In genomic region chr11:118914178-118914918, GRCh38 we compare ENCODE assay signal across 8 cellular contexts. TPM values are rescaled to one million over a fixed set of nuclear protein-coding genes. Genes with fewer than 3 reads are reported as not detected.
A peak's percentile ranks its signal among the peaks of the same experiment; 100 is the strongest.
DNase-seq lines count a peak whose midpoint lies in the region; ATAC-seq and TF ChIP-seq lines count a peak whose summit lies in the region.

No MANE protein-coding gene starts in this region.

- peak overlapping the region; percentile 67 for H3K4me2 ChIP-seq in mammary epithelial cell (ENCODE audit: insufficient read depth, low read depth, low read length)

- H4K20me1 ChIP-seq in mammary epithelial cell (ENCODE audit: insufficient read depth, low read length) = no peaks in the 10 kb centered on the region

- in situ Hi-C loops in mammary epithelial cell (cut with MboI; ENCODE audit: low sequenced_read_pairs in 2 of 2) = no loop called here

- TF ChIP-seq POLR2A in tibial nerve (IDR thresholded peaks at IDR 0.05) = no peak

- H3K27me3 ChIP-seq in mammary epithelial cell (ENCODE audit: insufficient read depth, low read length) (no peaks in the 10 kb centered on the region), mucosa of rectum (ENCODE audit: control insufficient read depth in 2 of 2, insufficient read depth in 2 of 2, low read length in 2 of 2) (no peaks in the 10 kb centered on the region), tibial nerve (no peaks in the 10 kb centered on the region)

- H3K4me1 ChIP-seq in HEK293 (ENCODE audit: control insufficient read depth, insufficient read depth, low read length) = peaks cover 17% of the 10 kb centered on the region
- peaks cover 95% of the 10 kb centered on the region for H3K4me1 ChIP-seq in mammary epithelial cell (ENCODE audit: insufficient read depth, low read length)
- H3K4me1 ChIP-seq in mucosa of rectum (ENCODE audit: control insufficient read depth in 2 of 2, insufficient read depth in 2 of 2, low read length in 2 of 2) = peaks cover 79 to 94% of the 10 kb centered on the region in 2 donors
- peaks cover 13 to 100% (median 98%) of the 10 kb centered on the region in 4 donors for H3K4me1 ChIP-seq in tibial nerve

- no peak overlapping the region for H3K27ac ChIP-seq in HEK293 (ENCODE audit: extremely low read depth, low read depth, low read length)
- H3K27ac ChIP-seq in mammary epithelial cell (ENCODE audit: insufficient read depth, low read depth, low read length) = peak overlapping the region; percentile 88
- H3K27ac ChIP-seq in mucosa of rectum (ENCODE audit: low read depth in 2 of 2, low read length in 2 of 2) = peak overlapping the region; percentile 57 to 94
- peak overlapping the region; percentile 88 to 97 (median 93) for H3K27ac ChIP-seq in tibial nerve

- BruUV-seq in mammary epithelial cell (replicated peaks; lab: Mats Ljungman, UMichigan) = no TSS peak

- 3% methylated on average over 10 of the region's 15 CpGs for WGBS in mammary epithelial cell (ENCODE audit: low coverage, missing lambda C conversion rate)
- 6 to 46% methylated on average over 6 to 11 of the region's 15 CpGs for WGBS in tibial nerve, 2 donors

- H3K9ac ChIP-seq in mammary epithelial cell (ENCODE audit: insufficient read depth, low read length) (peak overlapping the region; percentile 61), mucosa of rectum (ENCODE audit: low read depth in 1 of 2, low read length in 2 of 2) (peak overlapping the region in 1 of 2 donors; percentile 28)

- H3K36me3 ChIP-seq in HEK293 (ENCODE audit: control insufficient read depth in 2 of 2, insufficient read depth in 1 of 2, low read length in 2 of 2) (no peaks in the 10 kb centered on the region), mammary epithelial cell (ENCODE audit: insufficient read depth, low read length) (no peaks in the 10 kb centered on the region), mucosa of rectum (ENCODE audit: control insufficient read depth in 2 of 2, insufficient read depth in 2 of 2, low read length in 2 of 2) (no peaks in the 10 kb centered on the region), tibial nerve (no peaks in the 10 kb centered on the region)

- no peak overlapping the region for H2AFZ ChIP-seq in mammary epithelial cell (ENCODE audit: low read depth, low read length)

- peak; percentile 62 to 83 (median 70) for DNase-seq in T-helper 1 cell
- peak; percentile 72 for DNase-seq in mammary epithelial cell
- DNase-seq in tibial nerve (ENCODE audit: low spot score in 2 of 2) = no peak
- no peak for DNase-seq in NCI-H446 (lab: John Stamatoyannopoulos, UW)
- DNase-seq in NOMO-1 treated with DMSO at 0.1 percent for 48 hours (lab: John Stamatoyannopoulos, UW; ENCODE audit: unreplicated experiment) = no peak

- no peak for ATAC-seq in GM19023 (IDR thresholded peaks at IDR 0.05; ENCODE audit: unreplicated experiment)

- no peaks in the 10 kb centered on the region for H3K9me3 ChIP-seq in HEK293 (ENCODE audit: control insufficient read depth, insufficient read depth, low read depth, low read length)
- H3K9me3 ChIP-seq in mammary epithelial cell (replicated peaks; ENCODE audit: insufficient read depth, low read length) = no peaks in the 10 kb centered on the region
- no peaks in the 10 kb centered on the region for H3K9me3 ChIP-seq in mucosa of rectum (ENCODE audit: control insufficient read depth in 2 of 2, low read length in 2 of 2)
- no peaks in the 10 kb centered on the region for H3K9me3 ChIP-seq in tibial nerve

- no peak overlapping the region for H3K4me3 ChIP-seq in HEK293 (ENCODE audit: low read depth, low read length)
- H3K4me3 ChIP-seq in mammary epithelial cell (replicated peaks in 1 of 3; ENCODE audit: insufficient read depth in 1 of 3, low read depth in 2 of 3, low read length in 3 of 3) = no peak overlapping the region
- H3K4me3 ChIP-seq in mucosa of rectum (ENCODE audit: low read length in 2 of 2) = peak overlapping the region in 1 of 2 donors; percentile 26
- H3K4me3 ChIP-seq in tibial nerve = peak overlapping the region in 1 of 4 donors; percentile 26

- intact Hi-C loops in mammary epithelial cell (cut with micrococcal nuclease) = loop anchor here (5.0 kb wide), 1 partner anchor 403 kb away; the partner anchor contains the start of gene MCAM

- TF ChIP-seq EP300 in tibial nerve (IDR thresholded peaks at IDR 0.05) = peak in 1 of 2 donors; percentile 39

- dilution Hi-C loops in mammary epithelial cell (cut with HindIII; ENCODE audit: low sequenced_read_pairs) = no loop called here

- peaks cover 77% of the 10 kb centered on the region for H3K79me2 ChIP-seq in mammary epithelial cell (ENCODE audit: insufficient read depth, low read length)

- POLR2A ChIA-PET in HEK293 (lab: Yijun Ruan, JAX) = interaction anchor here (2.3 to 6.3 kb wide), 2 partner anchors 16 to 122 kb away, joined by 5 to 96 read pairs; no protein-coding TSS in a partner anchor

- CTCF ChIA-PET in HEK293 (lab: Yijun Ruan, JAX) = interaction anchor here (0.6 to 6.9 kb wide), 2 partner anchors 14 to 1374 kb away, joined by 3 to 196 read pairs; partner anchors contain the start of gene BCL9L
- CTCF ChIA-PET in mammary epithelial cell (lab: Charles Lee; ENCODE audit: low non-redundant PET) = no interaction called here

- TF ChIP-seq CTCF in HEK293 (tag by site-specific recombination; IDR thresholded peaks at IDR 0.05) (no peak), mammary epithelial cell (conservative IDR thresholded peaks at IDR 0.05 in 1 of 2, IDR thresholded peaks at IDR 0.05 in 1 of 2; ENCODE audit: extremely low read depth in 1 of 2, insufficient read depth in 1 of 2, low read depth in 1 of 2, low read length in 2 of 2) (no peak), tibial nerve (IDR thresholded peaks at IDR 0.05) (peak in 1 of 5 experiments; percentile 18)

TF ChIP-seq in HEK293, 187 proteins besides CTCF, POLR2A, EP300 and RAD21:
- peak; percentile 66 for TF ChIP-seq ZNF341 (tag by site-specific recombination; IDR thresholded peaks at IDR 0.05; ENCODE audit: low read depth)
- no peak for TF ChIP-seq PRDM4 (tag by site-specific recombination; IDR thresholded peaks at IDR 0.05)
- peak; percentile 85 for TF ChIP-seq KLF1 (tag by site-specific recombination; IDR thresholded peaks at IDR 0.05)
- TF ChIP-seq ZNF157 (tag by site-specific recombination; IDR thresholded peaks at IDR 0.05) = no peak
- TF ChIP-seq ZBTB20 (tag by site-specific recombination; IDR thresholded peaks at IDR 0.05) = 0 out of 2 replicates have a peak, but pooled peaks have one; percentile 33
- peak; percentile 46 for TF ChIP-seq ZIC2 (tag by site-specific recombination; IDR thresholded peaks at IDR 0.05)
- TF ChIP-seq ZBTB44 (tag by site-specific recombination; IDR thresholded peaks at IDR 0.05) = no peak
- peak; percentile 88 for TF ChIP-seq GLIS1 (tag by site-specific recombination; IDR thresholded peaks at IDR 0.05)
- peak; percentile 14; the same call in 1 of the 2 replicates for TF ChIP-seq GLIS2 (tag by site-specific recombination; IDR thresholded peaks at IDR 0.05)
TF ChIP-seq in HEK293: peak in this region for 6.

RNA-seq across cellular contexts. Expression of gene BCL9L, which starts 11.4 kb away (rescaled TPM):
- total RNA-seq in mammary epithelial cell (100 to 1,000 TPM in 1 of 2 donors, 10 to 100 TPM in 1; 29.2 to 146 TPM), tibial nerve (10 to 100 TPM; 15.7 to 36.0 (median 28.5) TPM)
- polyA plus RNA-seq in mammary epithelial cell = 20.5 TPM
- polyA minus RNA-seq in mammary epithelial cell = 39.1 TPM

RNA-seq across cellular contexts. Expression of gene CXCR5, which starts 30.7 kb away (rescaled TPM):
- not detected for total RNA-seq in mammary epithelial cell
- not detected for polyA plus RNA-seq in mammary epithelial cell
- not detected for polyA minus RNA-seq in mammary epithelial cell
- total RNA-seq in tibial nerve = not detected

RNA-seq across cellular contexts. Expression of gene UPK2, which starts 41.8 kb away (rescaled TPM):
- total RNA-seq in mammary epithelial cell = under 1 TPM in 1 of 2 donors, not detected in 1; 0.45 TPM
- polyA plus RNA-seq in mammary epithelial cell = 0.74 TPM
- polyA minus RNA-seq in mammary epithelial cell = not detected
- not detected for total RNA-seq in tibial nerve

RNA-seq across cellular contexts. Expression of gene FOXR1, which starts 57.2 kb away (rescaled TPM):
- total RNA-seq in mammary epithelial cell = not detected
- polyA plus RNA-seq in mammary epithelial cell = not detected
- polyA minus RNA-seq in mammary epithelial cell = not detected
- not detected for total RNA-seq in tibial nerve

Comparison
In these comparisons a context has a peak if more than half of its experiments do, and no peak if none do; other contexts are left out.
1. DNase-seq: peak in T-helper 1 cell (5 of 5) and mammary epithelial cell (single experiment); none in tibial nerve (0 of 2), NCI-H446 (0 of 2) and NOMO-1 treated with DMSO at 0.1 percent for 48 hours (single experiment).